24 cellular contexts compared by ENCODE assay signal in the genomic region with DNA sequence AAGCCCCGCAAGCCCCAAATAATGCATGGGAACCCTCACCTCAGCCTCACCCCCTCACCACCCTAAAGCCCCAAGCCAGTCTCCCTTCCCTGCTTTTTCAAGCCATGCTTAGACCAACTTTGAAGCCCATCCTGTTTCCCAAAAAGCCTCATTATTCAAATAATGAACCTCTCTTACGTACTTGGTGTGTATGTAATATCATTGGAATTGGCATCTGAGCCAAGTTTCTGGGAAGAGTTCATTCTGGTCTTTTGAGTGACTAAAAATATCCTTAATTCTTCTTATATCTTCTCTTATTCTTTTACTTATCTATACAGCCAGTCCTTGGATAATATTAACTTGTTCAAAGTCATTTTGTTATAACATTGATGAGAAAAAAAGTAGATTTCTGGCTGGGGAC.
DNase-seq lines count a peak whose midpoint lies in the region; ATAC-seq and TF ChIP-seq lines count a peak whose summit lies in the region.
"Had no signal": no experiment of that assay in that cellular context is flagged by ENCODE, and none has a peak within 500 bp of the region (broad histone marks: within the 10 kb centered on the region; RNA-seq: fewer than 3 reads in every experiment).

No MANE protein-coding gene starts in this region.

- H3K27me3 ChIP-seq in breast epithelium (no peaks in the 10 kb centered on the region), fibroblast of lung (ENCODE audit: control insufficient read depth, insufficient read depth, low read length) (no peaks in the 10 kb centered on the region), right lobe of liver (no peaks in the 10 kb centered on the region)

- H3K4me3 Mint-ChIP-seq in MCF 10A (ENCODE audit: unreplicated experiment) (no peak overlapping the region), mesothelial cell of epicardium (no peak overlapping the region)
- H3K4me3 Mint-ChIP-seq: CD4-positive, CD25-positive, alpha-beta regulatory T cell; HFFc6; IgD-negative memory B cell had no signal

- H3K27ac ChIP-seq in breast epithelium (no peak overlapping the region), fibroblast of lung (ENCODE audit: insufficient read depth, low read length) (no peak overlapping the region), right lobe of liver (no peak overlapping the region)
- H3K27ac ChIP-seq: 22Rv1, KMS-11 had no signal

- H3K9me3 ChIP-seq in breast epithelium: no peaks in the 10 kb centered on the region
- H3K9me3 ChIP-seq in fibroblast of lung (ENCODE audit: control insufficient read depth, insufficient read depth, low read depth, low read length): no peaks in the 10 kb centered on the region
- no peaks in the 10 kb centered on the region for H3K9me3 ChIP-seq in right lobe of liver
- H3K9me3 ChIP-seq: HAP-1 had no signal

- POLR2A ChIA-PET in MCF 10A (lab: Yijun Ruan, JAX): no interaction called here

- H3K9ac ChIP-seq in fibroblast of lung (ENCODE audit: insufficient read depth, low read length): no peak overlapping the region
- H3K9ac ChIP-seq: KMS-11 had no signal

- H3K4me1 Mint-ChIP-seq in MCF 10A (ENCODE audit: insufficient read depth, unreplicated experiment): peaks cover 4% of the 10 kb centered on the region
- H3K4me1 Mint-ChIP-seq in mesothelial cell of epicardium: peaks cover 21% of the 10 kb centered on the region
- H3K4me1 Mint-ChIP-seq: CD4-positive, CD25-positive, alpha-beta regulatory T cell; IgD-negative memory B cell had no signal

- no peak overlapping the region for H3K4me2 ChIP-seq in fibroblast of lung (ENCODE audit: extremely low read depth, insufficient read depth, low read length)
- H3K4me2 ChIP-seq: KMS-11 had no signal

- no peaks in the 10 kb centered on the region for H4K20me1 ChIP-seq in fibroblast of lung (ENCODE audit: control insufficient read depth, extremely low read depth, insufficient read depth, low read length)

- H3K9me3 Mint-ChIP-seq in MCF 10A (ENCODE audit: unreplicated experiment) (no peaks in the 10 kb centered on the region), mesothelial cell of epicardium (no peaks in the 10 kb centered on the region)
- H3K9me3 Mint-ChIP-seq in activated naive CD4-positive, alpha-beta T cell treated with anti-CD3 and anti-CD28 coated beads, Interleukin-2, amount 50 U/mL, for 72 hours: peaks cover 15 to 20% of the 10 kb centered on the region in 2 donors
- H3K9me3 Mint-ChIP-seq: HFFc6 had no signal

- H3K79me2 ChIP-seq in fibroblast of lung (ENCODE audit: control insufficient read depth, insufficient read depth, low read length): no peaks in the 10 kb centered on the region

- CTCF ChIA-PET in MCF 10A (lab: Yijun Ruan, JAX): interaction anchor here (2.1 kb wide), 1 partner anchor 873 kb away, joined by 6 read pairs; no protein-coding TSS in a partner anchor

- ATAC-seq in activated naive CD4-positive, alpha-beta T cell treated with anti-CD3 and anti-CD28 coated beads, Interleukin-2, amount 50 U/mL, for 72 hours: no peak
- ATAC-seq in right lobe of liver: no peak

- peak overlapping the region; percentile 11 for H3K27ac Mint-ChIP-seq in MCF 10A (ENCODE audit: low read depth, unreplicated experiment)
- peak overlapping the region; percentile 36 for H3K27ac Mint-ChIP-seq in mesothelial cell of epicardium
- H3K27ac Mint-ChIP-seq in activated naive CD4-positive, alpha-beta T cell treated with anti-CD3 and anti-CD28 coated beads, Interleukin-2, amount 50 U/mL, for 72 hours: no peak overlapping the region
- H3K27ac Mint-ChIP-seq: CD4-positive, CD25-positive, alpha-beta regulatory T cell; HFFc6; IgD-negative memory B cell had no signal

- DNase-seq in MCF 10A (ENCODE audit: unreplicated experiment) (no peak), breast epithelium (ENCODE audit: low spot score in 2 of 2) (no peak), fibroblast of lung (ENCODE audit: low read depth in 2 of 2) (peak; percentile 14 to 60), mesothelial cell of epicardium (ENCODE audit: low spot score in 2 of 2, unreplicated experiment in 2 of 2) (no peak), hepatic stellate cell (ENCODE audit: low spot score) (no peak), right lobe of liver (no peak)
- DNase-seq in activated naive CD4-positive, alpha-beta T cell treated with anti-CD3 and anti-CD28 coated beads, Interleukin-2, amount 50 U/mL, for 72 hours (ENCODE audit: low spot score in 2 of 2): no peak
- DNase-seq: ACHN; CD4-positive, CD25-positive, alpha-beta regulatory T cell; EL; GF-D8; GOT3; HFFc6; NCI-H1048; NCI-H1694; NCI-H2029 treated with DMSO at 0.1 percent for 48 hours; NCI-H2227 treated with DMSO at 0.1 percent for 48 hours; NCI-H526 treated with DMSO at 0.1 percent for 48 hours; RPMI8226; SHP77 had no signal

- no TSS peak for BruUV-seq in MCF 10A (replicated peaks; lab: Mats Ljungman, UMichigan)

- TF ChIP-seq CTCF in MCF 10A (IDR thresholded peaks at IDR 0.05; ENCODE audit: unreplicated experiment) (no peak), breast epithelium (IDR thresholded peaks at IDR 0.05) (no peak), fibroblast of lung (conservative IDR thresholded peaks at IDR 0.05 in 1 of 2, IDR thresholded peaks at IDR 0.05 in 1 of 2; ENCODE audit: low read depth in 1 of 2, low read length in 2 of 2) (no peak), mesothelial cell of epicardium (IDR thresholded peaks at IDR 0.05; ENCODE audit: unreplicated experiment) (no peak), right lobe of liver (IDR thresholded peaks at IDR 0.05) (no peak)

- H3K36me3 Mint-ChIP-seq in MCF 10A (ENCODE audit: insufficient read depth, unreplicated experiment) (no peaks in the 10 kb centered on the region), mesothelial cell of epicardium (no peaks in the 10 kb centered on the region)
- H3K36me3 Mint-ChIP-seq in activated naive CD4-positive, alpha-beta T cell treated with anti-CD3 and anti-CD28 coated beads, Interleukin-2, amount 50 U/mL, for 72 hours: no peaks in the 10 kb centered on the region
- H3K36me3 Mint-ChIP-seq: CD4-positive, CD25-positive, alpha-beta regulatory T cell; IgD-negative memory B cell had no signal

- TF ChIP-seq POLR2A in breast epithelium (IDR thresholded peaks at IDR 0.05) (no peak), right lobe of liver (IDR thresholded peaks at IDR 0.05) (no peak)

- H3K4me1 ChIP-seq in breast epithelium (no peaks in the 10 kb centered on the region), fibroblast of lung (ENCODE audit: control insufficient read depth, extremely low read depth, insufficient read depth, low read length) (peaks cover 7% of the 10 kb centered on the region), right lobe of liver (no peaks in the 10 kb centered on the region)
- H3K4me1 ChIP-seq: HAP-1 had no signal

- H3K36me3 ChIP-seq in breast epithelium (no peaks in the 10 kb centered on the region), fibroblast of lung (ENCODE audit: control insufficient read depth, insufficient read depth, low read length) (no peaks in the 10 kb centered on the region), right lobe of liver (no peaks in the 10 kb centered on the region)
- H3K36me3 ChIP-seq: HAP-1 had no signal

- 46% methylated on average over 2 of the region's 2 CpGs for WGBS in right lobe of liver (ENCODE audit: insufficient coverage, low coverage, low lambda C conversion rate, missing lambda C conversion rate)

- H3K27me3 Mint-ChIP-seq in MCF 10A (ENCODE audit: insufficient read depth, unreplicated experiment) (no peaks in the 10 kb centered on the region), mesothelial cell of epicardium (ENCODE audit: low read depth) (no peaks in the 10 kb centered on the region)
- H3K27me3 Mint-ChIP-seq: CD4-positive, CD25-positive, alpha-beta regulatory T cell; IgD-negative memory B cell had no signal

- no peak overlapping the region for H2AFZ ChIP-seq in fibroblast of lung (ENCODE audit: low read length)

- H3K4me3 ChIP-seq in breast epithelium (no peak overlapping the region), fibroblast of lung (replicated peaks in 1 of 4; ENCODE audit: control extremely low read depth in 1 of 4, insufficient read depth in 1 of 4, low read depth in 3 of 4, low read length in 4 of 4) (no peak overlapping the region), right lobe of liver (no peak overlapping the region)
- H3K4me3 ChIP-seq: HAP-1 had no signal

- intact Hi-C loops in MCF 10A (cut with micrococcal nuclease) (no loop called here), breast epithelium (cut with DNase I; ENCODE audit: low total_unique reads) (no loop called here), right lobe of liver (cut with DNase I) (no loop called here)

Comparison
In these comparisons a context has a peak if more than half of its experiments do, and no peak if none do; other contexts are left out.
1. DNase-seq: peak in fibroblast of lung (2 of 2); none in MCF 10A (single experiment), breast epithelium (0 of 2), mesothelial cell of epicardium (0 of 2), hepatic stellate cell (single experiment), activated naive CD4-positive, alpha-beta T cell treated with anti-CD3 and anti-CD28 coated beads, Interleukin-2, amount 50 U/mL, for 72 hours (0 of 2) and right lobe of liver (0 of 3).
2. H3K27ac Mint-ChIP-seq: peak in MCF 10A (single experiment) and mesothelial cell of epicardium (single experiment); none in activated naive CD4-positive, alpha-beta T cell treated with anti-CD3 and anti-CD28 coated beads, Interleukin-2, amount 50 U/mL, for 72 hours (0 of 2).